In the genomic region with DNA sequence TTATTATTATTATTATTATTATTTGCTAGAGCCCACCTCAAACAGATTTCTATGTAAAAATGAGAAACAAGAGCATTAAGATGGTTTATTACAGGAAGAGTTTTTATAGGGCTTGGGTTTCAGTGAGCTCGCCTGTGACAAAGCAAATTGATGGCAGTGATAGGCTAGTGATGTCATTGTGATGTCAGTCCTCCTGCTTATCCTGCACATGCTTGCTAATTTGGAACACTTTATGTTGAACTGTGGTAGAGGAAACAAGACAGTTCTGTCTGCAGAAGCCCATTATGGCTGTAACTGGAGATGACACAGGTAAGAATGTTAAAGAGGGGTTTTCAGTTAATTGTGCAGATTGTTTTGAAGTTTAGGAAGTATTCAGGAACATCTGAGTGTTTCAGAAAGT, we compare ENCODE assay signal across 8 cellular contexts.
DNase-seq lines count a peak whose midpoint lies in the region; ATAC-seq lines count a peak whose summit lies in the region.

No MANE protein-coding gene starts in this region.

- H3K27me3 Mint-ChIP-seq in activated T-helper 2 cell treated with anti-CD3 and anti-CD28 coated beads, Interferon-gamma antibody, Interleukin-2, Interleukin-4, amounts not matched to agents 10 μg/mL and 5 μg/mL and 100 μg/mL, durations not matched to agents 14 hours and 24 hours and 36 hours (ENCODE audit: low read depth) = no peaks in the 10 kb centered on the region
- peaks cover 3 to 25% (median 23%) of the 10 kb centered on the region in 3 donors for H3K27me3 Mint-ChIP-seq in immature natural killer cell (ENCODE audit: low read depth in 3 of 3)

- H3K4me1 Mint-ChIP-seq in activated T-helper 2 cell treated with anti-CD3 and anti-CD28 coated beads, Interferon-gamma antibody, Interleukin-2, Interleukin-4, amounts not matched to agents 10 μg/mL and 5 μg/mL and 100 μg/mL, durations not matched to agents 14 hours and 24 hours and 36 hours (ENCODE audit: low read depth) = peaks cover 38% of the 10 kb centered on the region
- H3K4me1 Mint-ChIP-seq in immature natural killer cell = peaks cover 33 to 35% of the 10 kb centered on the region in 2 donors

- no peaks in the 10 kb centered on the region for H3K9me3 Mint-ChIP-seq in activated T-helper 2 cell treated with anti-CD3 and anti-CD28 coated beads, Interferon-gamma antibody, Interleukin-2, Interleukin-4, amounts not matched to agents 10 μg/mL and 5 μg/mL and 100 μg/mL, durations not matched to agents 14 hours and 24 hours and 36 hours
- H3K9me3 Mint-ChIP-seq in immature natural killer cell = no peaks in the 10 kb centered on the region

- H3K4me3 Mint-ChIP-seq in activated T-helper 2 cell treated with anti-CD3 and anti-CD28 coated beads, Interferon-gamma antibody, Interleukin-2, Interleukin-4, amounts not matched to agents 10 μg/mL and 5 μg/mL and 100 μg/mL, durations not matched to agents 14 hours and 24 hours and 36 hours (ENCODE audit: low read depth) = peak overlapping the region; percentile 95
- peak overlapping the region; percentile 83 to 93 (median 88) for H3K4me3 Mint-ChIP-seq in immature natural killer cell

- DNase-seq in CD1c-positive myeloid dendritic cell (ENCODE audit: extremely low spot score) (peak; percentile 55), LHCN-M2 (ENCODE audit: low read depth) (peak; percentile 35), immature natural killer cell (peak; percentile 76 to 81 (median 76)), ecto neural progenitor cell (ENCODE audit: low spot score) (no peak), SKM-1 (lab: John Stamatoyannopoulos, UW; ENCODE audit: unreplicated experiment) (no peak)
- DNase-seq in activated T-helper 2 cell treated with anti-CD3 and anti-CD28 coated beads, Interferon-gamma antibody, Interleukin-2, Interleukin-4, amounts not matched to agents 10 μg/mL and 5 μg/mL and 100 μg/mL, durations not matched to agents 14 hours and 24 hours and 36 hours (ENCODE audit: low spot score) = peak; percentile 41
- DNase-seq in stimulated activated naive CD4-positive, alpha-beta T cell treated with Interleukin-2 at 50 U/mL for 16 hours (lab: John Stamatoyannopoulos, UW) = peak; percentile 6

- peaks cover 30% of the 10 kb centered on the region for H3K36me3 Mint-ChIP-seq in activated T-helper 2 cell treated with anti-CD3 and anti-CD28 coated beads, Interferon-gamma antibody, Interleukin-2, Interleukin-4, amounts not matched to agents 10 μg/mL and 5 μg/mL and 100 μg/mL, durations not matched to agents 14 hours and 24 hours and 36 hours (ENCODE audit: low read depth)
- peaks cover 0 to 6% (median 3%) of the 10 kb centered on the region in 3 donors for H3K36me3 Mint-ChIP-seq in immature natural killer cell

- intact Hi-C loops in activated T-helper 2 cell treated with anti-CD3 and anti-CD28 coated beads, Interferon-gamma antibody, Interleukin-2, Interleukin-4, amounts not matched to agents 10 μg/mL and 5 μg/mL and 100 μg/mL, durations not matched to agents 14 hours and 24 hours and 36 hours (cut with micrococcal nuclease) = loop anchor here (1.0 kb wide), 5 partner anchors 13 to 68 kb away; no protein-coding TSS in a partner anchor

- ATAC-seq in GM21367 (IDR thresholded peaks at IDR 0.05; ENCODE audit: unreplicated experiment) = no peak

- peak overlapping the region; percentile 99 for H3K27ac Mint-ChIP-seq in activated T-helper 2 cell treated with anti-CD3 and anti-CD28 coated beads, Interferon-gamma antibody, Interleukin-2, Interleukin-4, amounts not matched to agents 10 μg/mL and 5 μg/mL and 100 μg/mL, durations not matched to agents 14 hours and 24 hours and 36 hours
- H3K27ac Mint-ChIP-seq in immature natural killer cell = peak overlapping the region; percentile 98 to 100 (median 99)

Comparison
In these comparisons a context has a peak if more than half of its experiments do, and no peak if none do; other contexts are left out.
1. DNase-seq: peak in CD1c-positive myeloid dendritic cell (single experiment), LHCN-M2 (single experiment), activated T-helper 2 cell treated with anti-CD3 and anti-CD28 coated beads, Interferon-gamma antibody, Interleukin-2, Interleukin-4, amounts not matched to agents 10 μg/mL and 5 μg/mL and 100 μg/mL, durations not matched to agents 14 hours and 24 hours and 36 hours (single experiment), immature natural killer cell (3 of 3) and stimulated activated naive CD4-positive, alpha-beta T cell treated with Interleukin-2 at 50 U/mL for 16 hours (single experiment); none in ecto neural progenitor cell (single experiment) and SKM-1 (single experiment).